ENCODE assay signal across 2 cellular contexts in genomic region chr6:122817362-122817761, GRCh38.
TF ChIP-seq lines count a peak whose summit lies in the region.

No MANE protein-coding gene starts in this region.

TF ChIP-seq in IMR-90, 13 proteins besides CTCF, POLR2A, EP300 and RAD21:
- no peak for TF ChIP-seq ELK1 (IDR thresholded peaks at IDR 0.05; ENCODE audit: borderline replicate concordance, low read depth, low read length)
- TF ChIP-seq USF2 (IDR thresholded peaks at IDR 0.05; ENCODE audit: low read depth, low read length), result no peak
TF ChIP-seq in IMR-90: peak in this region for 0.

TF ChIP-seq in K562, 482 proteins besides CTCF, POLR2A, EP300 and RAD21:
- no peak for TF ChIP-seq ZNF280A (IDR thresholded peaks at IDR 0.05; ENCODE audit: low read depth, partially characterized antibody)
- no peak for TF ChIP-seq FOXK2 (conservative IDR thresholded peaks at IDR 0.05 in 1 of 2, IDR thresholded peaks at IDR 0.05 in 1 of 2; ENCODE audit: low read depth in 2 of 2)
- TF ChIP-seq ZEB2 (IDR thresholded peaks at IDR 0.05), result no peak
- no peak for TF ChIP-seq THAP7 (CRISPR knock-in tag; IDR thresholded peaks at IDR 0.05)
- no peak for TF ChIP-seq MAZ (CRISPR knock-in tag; conservative IDR thresholded peaks at IDR 0.05 in 1 of 2, IDR thresholded peaks at IDR 0.05 in 1 of 2)
- no peak for TF ChIP-seq MTA1 (IDR thresholded peaks at IDR 0.05; ENCODE audit: borderline replicate concordance)
- TF ChIP-seq ZNF24 (IDR thresholded peaks at IDR 0.05), result no peak
- TF ChIP-seq PBX2 (CRISPR knock-in tag; IDR thresholded peaks at IDR 0.05; ENCODE audit: low read depth), result no peak
- TF ChIP-seq PBX2 (tag; conservative IDR thresholded peaks at IDR 0.05; ENCODE audit: low read depth), result no peak
- TF ChIP-seq USF1 (CRISPR knock-in tag; IDR thresholded peaks at IDR 0.05), result no peak
- TF ChIP-seq ZNF589 (CRISPR knock-in tag; IDR thresholded peaks at IDR 0.05; ENCODE audit: low read depth), result no peak
- no peak for TF ChIP-seq ZNF347 (CRISPR knock-in tag; IDR thresholded peaks at IDR 0.05; ENCODE audit: low read depth)
- TF ChIP-seq CBFB (CRISPR knock-in tag; IDR thresholded peaks at IDR 0.05), result no peak
- TF ChIP-seq CREBBP (IDR thresholded peaks at IDR 0.05; ENCODE audit: low read depth, low read length), result no peak
- no peak for TF ChIP-seq ASH1L (IDR thresholded peaks at IDR 0.05; ENCODE audit: borderline replicate concordance, low read depth, partially characterized antibody)
- TF ChIP-seq MTA3 (IDR thresholded peaks at IDR 0.05; ENCODE audit: borderline replicate concordance), result no peak
- no peak for TF ChIP-seq MBD2 (IDR thresholded peaks at IDR 0.05; ENCODE audit: borderline replicate concordance, low read depth)
- TF ChIP-seq ARID4B (CRISPR knock-in tag; IDR thresholded peaks at IDR 0.05), result no peak
- no peak for TF ChIP-seq PURB (CRISPR knock-in tag; IDR thresholded peaks at IDR 0.05; ENCODE audit: low read depth)
